In genomic region chrX:154321624-154322023, GRCh38 we compare ENCODE assay signal across 12 cellular contexts. TPM values are rescaled to one million over a fixed set of nuclear protein-coding genes. Genes with fewer than 3 reads are reported as not detected.
DNase-seq lines count a peak whose midpoint lies in the region; ATAC-seq and TF ChIP-seq lines count a peak whose summit lies in the region.
"Had no signal": no experiment of that assay in that cellular context is flagged by ENCODE, and none has a peak within 500 bp of the region (broad histone marks: within the 10 kb centered on the region; RNA-seq: fewer than 3 reads in every experiment).

No MANE protein-coding gene starts in this region.

- no peak for TF ChIP-seq POLR2A in HCT116 (IDR thresholded peaks at IDR 0.05; ENCODE audit: borderline replicate concordance, extremely low read depth, insufficient read depth, insufficient read length)

- no peaks in the 10 kb centered on the region for H3K79me2 ChIP-seq in HCT116 (ENCODE audit: insufficient read depth, low read length)

- H3K9me2 ChIP-seq in HCT116 (ENCODE audit: insufficient read depth), result no peaks in the 10 kb centered on the region

- H3K9me3 Mint-ChIP-seq in endothelial cell (ENCODE audit: unreplicated experiment), result no peaks in the 10 kb centered on the region
- H3K9me3 Mint-ChIP-seq: natural killer cell treated with Interleukin-12 subunit alpha and Interleukin-12 subunit beta and Interleukin-15 and Interleukin-18, amount 100 ng/mL, for 72 hours; T-helper 1 cell treated with Interleukin-12 subunit alpha and Interleukin-12 subunit beta and Interleukin-4 antibody, amounts not matched to agents 30 μg/mL and 1 μg/mL, for 36 hours had no signal

- TF ChIP-seq CTCF in HCT116 (IDR thresholded peaks at IDR 0.05 in 2 of 3, conservative IDR thresholded peaks at IDR 0.05 in 1 of 3; ENCODE audit: borderline replicate concordance in 1 of 3, insufficient read depth in 1 of 3, low read depth in 2 of 3, low read length in 2 of 3), result no peak
- peak; percentile 12 for TF ChIP-seq CTCF in kidney epithelial cell (IDR thresholded peaks at IDR 0.05; ENCODE audit: insufficient read depth, low read length, poor library complexity, severe bottlenecking)
- no peak for TF ChIP-seq CTCF in endothelial cell (IDR thresholded peaks at IDR 0.05; ENCODE audit: unreplicated experiment)

- H3K27me3 ChIP-seq in HCT116 (ENCODE audit: insufficient read depth, low read length), result 0 out of 2 replicates have a peak, but pooled peaks cover 5% of the 10 kb centered on the region
- peaks cover 7% of the 10 kb centered on the region for H3K27me3 ChIP-seq in kidney epithelial cell (ENCODE audit: control insufficient read depth, insufficient read depth, low read length)

- H3K4me1 ChIP-seq in HCT116 (ENCODE audit: control insufficient read depth in 1 of 2, insufficient read depth in 2 of 2, low read length in 2 of 2), result no peaks in the 10 kb centered on the region; a peak in 1 of 4 replicates

- no peak overlapping the region for H3K4me2 ChIP-seq in HCT116 (ENCODE audit: low read length)

- CTCF ChIA-PET in HCT116 (lab: Charles Lee), result no interaction called here

- H3K27ac Mint-ChIP-seq in T-helper 17 cell (no peak overlapping the region), endothelial cell (ENCODE audit: unreplicated experiment) (no peak overlapping the region)
- H3K27ac Mint-ChIP-seq: natural killer cell treated with Interleukin-12 subunit alpha and Interleukin-12 subunit beta and Interleukin-15 and Interleukin-18, amount 100 ng/mL, for 72 hours; T-helper 1 cell treated with Interleukin-12 subunit alpha and Interleukin-12 subunit beta and Interleukin-4 antibody, amounts not matched to agents 30 μg/mL and 1 μg/mL, for 36 hours had no signal

- H3K4me3 ChIP-seq in HCT116 (replicated peaks in 1 of 2; ENCODE audit: low read depth in 1 of 2, low read length in 2 of 2) (no peak overlapping the region), kidney epithelial cell (ENCODE audit: low read depth, low read length) (no peak overlapping the region)

- ATAC-seq in HCT116 (peak; percentile 66), T-helper 17 cell (peak; percentile 44), HG03025 (IDR thresholded peaks at IDR 0.05; ENCODE audit: low FRiP score, unreplicated experiment) (no peak)
- ATAC-seq: natural killer cell treated with Interleukin-12 subunit alpha and Interleukin-12 subunit beta and Interleukin-15 and Interleukin-18, amount 100 ng/mL, for 72 hours had no signal

- TF ChIP-seq RAD21 in HCT116 (IDR thresholded peaks at IDR 0.05; ENCODE audit: low read depth), result peak; percentile 39; the same call in 1 of the 2 replicates

- intact Hi-C loops in HCT116 (cut with micrococcal nuclease), result no loop called here

- no TSS peak for BruUV-seq in HCT116 (replicated peaks; lab: Mats Ljungman, UMichigan)

- H3K27me3 Mint-ChIP-seq in T-helper 17 cell, result no peaks in the 10 kb centered on the region
- peaks cover 4% of the 10 kb centered on the region for H3K27me3 Mint-ChIP-seq in endothelial cell (ENCODE audit: unreplicated experiment)

- H3K4me3 Mint-ChIP-seq in T-helper 17 cell (no peak overlapping the region), endothelial cell (ENCODE audit: unreplicated experiment) (no peak overlapping the region)
- H3K4me3 Mint-ChIP-seq: natural killer cell treated with Interleukin-12 subunit alpha and Interleukin-12 subunit beta and Interleukin-15 and Interleukin-18, amount 100 ng/mL, for 72 hours; T-helper 1 cell treated with Interleukin-12 subunit alpha and Interleukin-12 subunit beta and Interleukin-4 antibody, amounts not matched to agents 30 μg/mL and 1 μg/mL, for 36 hours had no signal

- POLR2A ChIA-PET in HCT116 (lab: Charles Lee), result no interaction called here

- H3K4me1 Mint-ChIP-seq in T-helper 17 cell (peaks cover 23% of the 10 kb centered on the region), endothelial cell (ENCODE audit: unreplicated experiment) (peaks cover 12% of the 10 kb centered on the region)

- no peak overlapping the region for H3K27ac ChIP-seq in HCT116 (ENCODE audit: low read depth, low read length)

- H3K36me3 ChIP-seq in HCT116 (ENCODE audit: control insufficient read depth in 1 of 2, insufficient read depth in 2 of 2, low read length in 2 of 2) (no peaks in the 10 kb centered on the region), kidney epithelial cell (ENCODE audit: control insufficient read depth, insufficient read depth, low read length) (no peaks in the 10 kb centered on the region)

- H2AFZ ChIP-seq in HCT116 (ENCODE audit: low read depth, low read length, poor library complexity, severe bottlenecking), result no peak overlapping the region

- no peaks in the 10 kb centered on the region for H3K9me3 ChIP-seq in HCT116 (ENCODE audit: control insufficient read depth in 1 of 2, insufficient read depth in 1 of 2, low read depth in 1 of 2, low read length in 2 of 2)
- no peaks in the 10 kb centered on the region for H3K9me3 ChIP-seq in T-helper 17 cell (ENCODE audit: control insufficient read depth, low read length, poor library complexity, severe bottlenecking)

- DNase-seq in D341Med (ENCODE audit: low spot score) (peak; percentile 39), HCT116 (ENCODE audit: low read depth, low spot score) (no peak), T-helper 17 cell (no peak), kidney epithelial cell (ENCODE audit: low read depth) (no peak), putamen (ENCODE audit: low spot score) (no peak), SW480 (ENCODE audit: low spot score) (no peak), endothelial cell (ENCODE audit: low spot score) (no peak)
- DNase-seq: cortex of kidney, hippocampal formation had no signal

- no peaks in the 10 kb centered on the region for H3K36me3 Mint-ChIP-seq in T-helper 17 cell (ENCODE audit: low read depth)
- no peaks in the 10 kb centered on the region for H3K36me3 Mint-ChIP-seq in endothelial cell (ENCODE audit: low read depth, unreplicated experiment)
- H3K36me3 Mint-ChIP-seq: natural killer cell treated with Interleukin-12 subunit alpha and Interleukin-12 subunit beta and Interleukin-15 and Interleukin-18, amount 100 ng/mL, for 72 hours had no signal

- H3K9ac ChIP-seq in HCT116 (ENCODE audit: low read length), result no peak overlapping the region

- H4K20me1 ChIP-seq in HCT116 (ENCODE audit: insufficient read depth), result no peaks in the 10 kb centered on the region

- RAD21 ChIA-PET in HCT116 (lab: Charles Lee; ENCODE audit: low non-redundant PET in 1 of 2, low total read pairs in 2 of 2, uncharacterized antibody in 2 of 2, unreplicated experiment in 2 of 2), result no interaction called here

TF ChIP-seq in HCT116, 20 proteins besides CTCF, POLR2A, EP300 and RAD21:
- no peak for TF ChIP-seq CBX3 (IDR thresholded peaks at IDR 0.05; ENCODE audit: low read depth)
- TF ChIP-seq ZFX (IDR thresholded peaks at IDR 0.05), result no peak
- no peak for TF ChIP-seq ELF1 (IDR thresholded peaks at IDR 0.05; ENCODE audit: borderline replicate concordance, low read depth)
- no peak for TF ChIP-seq SP1 (IDR thresholded peaks at IDR 0.05; ENCODE audit: low read depth)
- TF ChIP-seq TCF7L2 (IDR thresholded peaks at IDR 0.05; ENCODE audit: borderline replicate concordance, extremely low read depth, insufficient read depth, insufficient read length), result no peak
- no peak for TF ChIP-seq ZNF274 (IDR thresholded peaks at IDR 0.05; ENCODE audit: low read depth, low read length)
- no peak for TF ChIP-seq ZBTB33 (IDR thresholded peaks at IDR 0.05; ENCODE audit: extremely low read depth, insufficient replicate concordance, low read length)
- no peak for TF ChIP-seq EZH2 (IDR thresholded peaks at IDR 0.05)
- TF ChIP-seq FOSL1 (IDR thresholded peaks at IDR 0.05; ENCODE audit: low read depth), result no peak
- no peak for TF ChIP-seq POLR2AphosphoS5 (IDR thresholded peaks at IDR 0.05; ENCODE audit: low read depth, low read length)
- TF ChIP-seq SIN3A (IDR thresholded peaks at IDR 0.05; ENCODE audit: low read depth), result no peak
- TF ChIP-seq CEBPB (IDR thresholded peaks at IDR 0.05; ENCODE audit: low read depth), result no peak
TF ChIP-seq in HCT116: peak in this region for 0.

RNA-seq across cellular contexts. Expression of gene TKTL1, which starts 26.0 kb away (rescaled TPM):
- total RNA-seq in HCT116 (2021; ENCODE audit: unreplicated experiment), result 0.34 TPM
- polyA plus RNA-seq in HCT116 (2012), result 0.09 and 0.18 TPM in 2 replicates
- total RNA-seq in T-helper 17 cell, result 1 to 10 TPM; 3.0 to 4.2 TPM
- not detected in 2 replicates for total RNA-seq in kidney epithelial cell
- total RNA-seq in endothelial cell (ENCODE audit: unreplicated experiment), result 7.1 TPM

RNA-seq across cellular contexts. Expression of gene TEX28, which starts 26.7 kb away (rescaled TPM):
- total RNA-seq in HCT116 (2021; ENCODE audit: unreplicated experiment) (not detected), T-helper 17 cell (not detected), kidney epithelial cell (not detected in 2 replicates), endothelial cell (ENCODE audit: unreplicated experiment) (not detected)
- not detected in 2 replicates for polyA plus RNA-seq in HCT116 (2012)
- total RNA-seq: natural killer cell treated with Interleukin-12 subunit alpha and Interleukin-12 subunit beta and Interleukin-15 and Interleukin-18, amount 100 ng/mL, for 72 hours had no signal

RNA-seq across cellular contexts. Expression of gene FLNA, which starts 52.8 kb away (rescaled TPM):
- 546 TPM for total RNA-seq in HCT116 (2021; ENCODE audit: unreplicated experiment)
- polyA plus RNA-seq in HCT116 (2012), result 518 and 552 TPM in 2 replicates
- total RNA-seq in T-helper 17 cell, result 1,000 to 10,000 TPM; 1,780 to 2,536 TPM
- total RNA-seq in kidney epithelial cell, result 2,357 and 2,761 TPM in 2 replicates
- total RNA-seq in endothelial cell (ENCODE audit: unreplicated experiment), result 1,022 TPM

RNA-seq across cellular contexts. Expression of gene EMD, which starts 57.5 kb away (rescaled TPM):
- 102 TPM for total RNA-seq in HCT116 (2021; ENCODE audit: unreplicated experiment)
- polyA plus RNA-seq in HCT116 (2012), result 148 TPM in 2 replicates
- 100 to 1,000 TPM; 121 to 132 TPM for total RNA-seq in T-helper 17 cell
- 56.2 and 60.5 TPM in 2 replicates for total RNA-seq in kidney epithelial cell
- total RNA-seq in endothelial cell (ENCODE audit: unreplicated experiment), result 44.7 TPM
